In the genomic region with DNA sequence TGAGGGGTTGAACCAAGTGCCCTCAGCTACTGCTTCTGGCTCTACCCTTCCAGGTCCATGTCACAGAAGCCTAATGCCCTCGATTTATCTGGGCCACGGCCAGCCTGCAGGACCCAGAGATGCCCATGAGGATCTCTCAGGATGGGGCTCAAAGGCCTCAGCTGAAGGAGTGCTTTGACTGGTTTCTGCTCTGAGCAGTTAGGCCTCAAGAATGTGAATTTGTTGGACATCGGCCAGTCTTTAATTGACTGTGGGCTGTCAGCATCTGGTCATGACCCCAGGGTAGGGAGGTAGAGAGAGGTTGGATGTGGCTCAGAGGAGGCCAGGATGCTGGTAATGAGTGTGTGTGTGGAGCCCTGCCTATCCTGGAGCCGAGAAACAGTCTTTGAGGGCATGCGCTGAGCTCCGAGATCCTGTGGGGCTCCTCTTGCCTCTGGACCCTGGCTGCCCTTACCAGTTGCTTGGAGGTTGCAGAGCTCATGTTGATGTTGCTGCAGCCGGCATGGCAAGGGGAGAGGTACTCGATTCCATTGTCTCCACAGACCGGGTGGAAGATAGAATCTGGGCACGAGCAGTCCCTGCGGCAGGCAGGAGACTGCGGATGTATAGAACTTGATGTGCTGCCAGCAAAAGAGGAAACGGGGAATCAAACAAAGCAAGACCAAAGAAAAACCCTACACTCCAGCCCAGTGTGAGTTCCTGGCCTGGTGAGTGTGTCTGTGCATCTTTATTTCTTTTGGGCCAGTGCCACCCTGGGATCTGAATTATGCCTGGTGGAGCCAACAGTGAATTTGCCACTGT, we compare ENCODE assay signal across 8 cellular contexts. TPM values are rescaled to one million over a fixed set of nuclear protein-coding genes. Genes with fewer than 3 reads are reported as not detected.
DNase-seq lines count a peak whose midpoint lies in the region; ATAC-seq and TF ChIP-seq lines count a peak whose summit lies in the region.

No MANE protein-coding gene starts in this region.

- no peak overlapping the region for H3K4me3 ChIP-seq in fibroblast of mammary gland (ENCODE audit: control insufficient read depth, low read depth, low read length)
- H3K4me3 ChIP-seq in prostate gland: no peak overlapping the region

- intact Hi-C loops in prostate gland (cut with DNase I): no loop called here
- intact Hi-C loops in left colon (cut with DNase I, micrococcal nuclease): no loop called here

- H3K4me1 ChIP-seq in prostate gland (replicated peaks): peaks cover 16% of the 10 kb centered on the region

- peak overlapping the region; percentile 96 for H3K27ac ChIP-seq in RWPE1
- peak overlapping the region; percentile 52 to 72 for H3K27ac ChIP-seq in prostate gland

- TF ChIP-seq POLR2A in prostate gland (IDR thresholded peaks at IDR 0.05) (no peak), erythroblast (IDR thresholded peaks at IDR 0.05; ENCODE audit: low read length) (no peak)

- no peaks in the 10 kb centered on the region for H3K27me3 ChIP-seq in prostate gland (replicated peaks; ENCODE audit: insufficient read depth)

- TF ChIP-seq CTCF in RWPE1 (conservative IDR thresholded peaks at IDR 0.05; ENCODE audit: low read depth): no peak
- no peak for TF ChIP-seq CTCF in fibroblast of mammary gland (conservative IDR thresholded peaks at IDR 0.05; ENCODE audit: control insufficient read depth, insufficient read depth, low read depth, low read length)
- no peak for TF ChIP-seq CTCF in prostate gland (IDR thresholded peaks at IDR 0.05)

- DNase-seq in ELR (ENCODE audit: low read depth) (peak; percentile 74), RWPE1 (ENCODE audit: low spot score) (peak; percentile 86), fibroblast of mammary gland (ENCODE audit: low read depth) (peak; percentile 93), prostate gland (ENCODE audit: low spot score) (peak; percentile 86), left colon (no peak), erythroblast (lab: John Stamatoyannopoulos, UW) (no peak), globus pallidus (ENCODE audit: low spot score) (no peak)

- no peaks in the 10 kb centered on the region for H3K36me3 ChIP-seq in prostate gland

- POLR2A ChIA-PET in RWPE1 (lab: Yijun Ruan, JAX; ENCODE audit: low non-redundant PET): no interaction called here

- no peak for ATAC-seq in left colon
- ATAC-seq in HG02885 (IDR thresholded peaks at IDR 0.05; ENCODE audit: poor library complexity, unreplicated experiment): no peak

- H3K9me3 ChIP-seq in prostate gland: no peaks in the 10 kb centered on the region

- CTCF ChIA-PET in RWPE1 (lab: Yijun Ruan, JAX): interaction anchor here (0.6 to 1.2 kb wide), 4 partner anchors 11 to 251 kb away, joined by 3 to 7 read pairs (median 3); no protein-coding TSS in a partner anchor

- 24% methylated on average over 13 of the region's 13 CpGs for WGBS in prostate gland

RNA-seq across cellular contexts. Expression of gene RAB6B, which starts 49.2 kb away (rescaled TPM):
- total RNA-seq in prostate gland (1 to 10 TPM; 4.5 to 7.1 TPM), left colon (1 to 10 TPM; 3.3 to 8.3 TPM)

Comparison
In these comparisons a context has a peak if more than half of its experiments do, and no peak if none do; other contexts are left out.
1. DNase-seq: peak in ELR (single experiment), RWPE1 (single experiment), fibroblast of mammary gland (single experiment) and prostate gland (single experiment); none in left colon (0 of 2), erythroblast (0 of 2) and globus pallidus (single experiment).